Comparison of ENCODE assay signal across 20 cellular contexts in genomic region chr3:18489939-18490338, GRCh38.
A peak's percentile ranks its signal among the peaks of the same experiment; 100 is the strongest.
DNase-seq lines count a peak whose midpoint lies in the region; ATAC-seq and TF ChIP-seq lines count a peak whose summit lies in the region.
"Had no signal": no experiment of that assay in that cellular context is flagged by ENCODE, and none has a peak within 500 bp of the region (broad histone marks: within the 10 kb centered on the region; RNA-seq: fewer than 3 reads in every experiment).

No MANE protein-coding gene starts in this region.

- H3K9me3 ChIP-seq in CD4-positive, alpha-beta T cell (ENCODE audit: control insufficient read depth, low read length): peaks cover 5% of the 10 kb centered on the region

- no peak for ATAC-seq in activated CD8-positive, alpha-beta memory T cell treated with anti-CD3 and anti-CD28 coated beads, Interleukin-2, amount 10 ng/mL, durations not matched to agents 7 days and 5 days
- no peak for ATAC-seq in CD4-positive, alpha-beta T cell (ENCODE audit: poor library complexity)
- ATAC-seq in HG02571 (IDR thresholded peaks at IDR 0.05; ENCODE audit: unreplicated experiment): no peak
- ATAC-seq: activated CD4-positive, CD25-positive, alpha-beta regulatory T cell treated with anti-CD3 and anti-CD28 coated beads, Interleukin-2, amount 50 U/mL, for 24 hours; GM12878; Right ventricle myocardium inferior; sciatic nerve had no signal

- H3K27me3 Mint-ChIP-seq in activated CD8-positive, alpha-beta memory T cell treated with anti-CD3 and anti-CD28 coated beads, Interleukin-2, amount 10 ng/mL, durations not matched to agents 7 days and 5 days: no peaks in the 10 kb centered on the region
- no peaks in the 10 kb centered on the region for H3K27me3 Mint-ChIP-seq in CD4-positive, alpha-beta T cell
- peaks cover 19% of the 10 kb centered on the region for H3K27me3 Mint-ChIP-seq in osteocyte (ENCODE audit: unreplicated experiment)
- H3K27me3 Mint-ChIP-seq: B cell, progenitor cell of endocrine pancreas had no signal

- H3K36me3 Mint-ChIP-seq in activated CD8-positive, alpha-beta memory T cell treated with anti-CD3 and anti-CD28 coated beads, Interleukin-2, amount 10 ng/mL, durations not matched to agents 7 days and 5 days: peaks cover 45% of the 10 kb centered on the region
- peaks cover 22% of the 10 kb centered on the region for H3K36me3 Mint-ChIP-seq in CD4-positive, alpha-beta T cell (ENCODE audit: low read depth)
- H3K36me3 Mint-ChIP-seq in osteocyte (ENCODE audit: unreplicated experiment): no peaks in the 10 kb centered on the region

- peak; percentile 16 for DNase-seq in activated CD8-positive, alpha-beta memory T cell treated with anti-CD3 and anti-CD28 coated beads, Interleukin-2, amount 50 U/mL, for 4 hours
- no peak for DNase-seq in activated CD8-positive, alpha-beta memory T cell treated with anti-CD3 and anti-CD28 coated beads, Interleukin-2, amount 10 ng/mL, durations not matched to agents 7 days and 5 days
- DNase-seq in CD4-positive, alpha-beta T cell: peak in 4 of 10 experiments; percentile 1 to 12 (median 3)
- peak; percentile 2 for DNase-seq in T follicular helper cell (ENCODE audit: low read depth)
- peak; percentile 13 for DNase-seq in central memory CD4-positive, alpha-beta T cell
- DNase-seq in AML-193 (lab: John Stamatoyannopoulos, UW): no peak
- no peak for DNase-seq in osteocyte (ENCODE audit: extremely low spot score, unreplicated experiment)
- DNase-seq: GOT3, kidney glomerular epithelial cell, NCI-H774, upper lobe of left lung had no signal

- CTCF ChIA-PET in activated CD8-positive, alpha-beta memory T cell treated with anti-CD3 and anti-CD28 coated beads, Interleukin-2, amount 10 ng/mL, durations not matched to agents 7 days and 5 days (lab: Charles Lee): no interaction called here
- CTCF ChIA-PET in CD4-positive, alpha-beta T cell (lab: Charles Lee): no interaction called here

- H3K27ac Mint-ChIP-seq in activated CD8-positive, alpha-beta memory T cell treated with anti-CD3 and anti-CD28 coated beads, Interleukin-2, amount 10 ng/mL, durations not matched to agents 7 days and 5 days: no peak overlapping the region
- H3K27ac Mint-ChIP-seq in CD4-positive, alpha-beta T cell: peak overlapping the region; percentile 55
- H3K27ac Mint-ChIP-seq in osteocyte (ENCODE audit: unreplicated experiment): no peak overlapping the region
- H3K27ac Mint-ChIP-seq: B cell, progenitor cell of endocrine pancreas had no signal

- no peaks in the 10 kb centered on the region for H3K27me3 ChIP-seq in CD4-positive, alpha-beta T cell (ENCODE audit: control insufficient read depth, insufficient read depth, low read length)
- H3K27me3 ChIP-seq: upper lobe of left lung had no signal

- H3K4me1 Mint-ChIP-seq in activated CD8-positive, alpha-beta memory T cell treated with anti-CD3 and anti-CD28 coated beads, Interleukin-2, amount 10 ng/mL, durations not matched to agents 7 days and 5 days: peaks cover 18% of the 10 kb centered on the region
- peaks cover 44% of the 10 kb centered on the region for H3K4me1 Mint-ChIP-seq in CD4-positive, alpha-beta T cell (ENCODE audit: low read depth)
- H3K4me1 Mint-ChIP-seq in osteocyte (ENCODE audit: unreplicated experiment): no peaks in the 10 kb centered on the region
- H3K4me1 Mint-ChIP-seq: B cell, neural crest cell had no signal

- H3K27ac ChIP-seq in CD4-positive, alpha-beta T cell (ENCODE audit: low read depth, low read length): no peak overlapping the region
- H3K27ac ChIP-seq: epithelial cell of prostate, upper lobe of left lung had no signal

- H3K4me3 Mint-ChIP-seq in activated CD8-positive, alpha-beta memory T cell treated with anti-CD3 and anti-CD28 coated beads, Interleukin-2, amount 10 ng/mL, durations not matched to agents 7 days and 5 days: no peak overlapping the region
- H3K4me3 Mint-ChIP-seq in CD4-positive, alpha-beta T cell: peak overlapping the region; percentile 61
- H3K4me3 Mint-ChIP-seq in osteocyte (ENCODE audit: unreplicated experiment): no peak overlapping the region
- H3K4me3 Mint-ChIP-seq: B cell, neural crest cell had no signal

- H3K9me3 Mint-ChIP-seq in activated CD8-positive, alpha-beta memory T cell treated with anti-CD3 and anti-CD28 coated beads, Interleukin-2, amount 10 ng/mL, durations not matched to agents 7 days and 5 days (ENCODE audit: low read depth): peaks cover 3% of the 10 kb centered on the region
- H3K9me3 Mint-ChIP-seq in CD4-positive, alpha-beta T cell: no peaks in the 10 kb centered on the region
- H3K9me3 Mint-ChIP-seq in osteocyte (ENCODE audit: unreplicated experiment): no peaks in the 10 kb centered on the region
- H3K9me3 Mint-ChIP-seq: neural crest cell had no signal

- POLR2A ChIA-PET in CD4-positive, alpha-beta T cell (lab: Charles Lee): interaction anchor here (1.0 kb wide), 1 partner anchor 45 kb away, joined by 3 read pairs; no protein-coding TSS in a partner anchor

- intact Hi-C loops in CD4-positive, alpha-beta T cell (cut with DNase I, micrococcal nuclease): loop anchor here (5.0 kb wide), 3 partner anchors 38 to 43 kb away; no protein-coding TSS in a partner anchor

- no peak for TF ChIP-seq CTCF in CD4-positive, alpha-beta T cell (IDR thresholded peaks at IDR 0.05)
- TF ChIP-seq CTCF in osteocyte (IDR thresholded peaks at IDR 0.05): no peak

Comparison
In these comparisons a context has a peak if more than half of its experiments do, and no peak if none do; other contexts are left out.
1. DNase-seq: peak in activated CD8-positive, alpha-beta memory T cell treated with anti-CD3 and anti-CD28 coated beads, Interleukin-2, amount 50 U/mL, for 4 hours (single experiment), T follicular helper cell (single experiment) and central memory CD4-positive, alpha-beta T cell (single experiment); none in activated CD8-positive, alpha-beta memory T cell treated with anti-CD3 and anti-CD28 coated beads, Interleukin-2, amount 10 ng/mL, durations not matched to agents 7 days and 5 days (single experiment), AML-193 (0 of 2) and osteocyte (single experiment).